Comparison of ENCODE assay signal across 8 cellular contexts in the genomic region with DNA sequence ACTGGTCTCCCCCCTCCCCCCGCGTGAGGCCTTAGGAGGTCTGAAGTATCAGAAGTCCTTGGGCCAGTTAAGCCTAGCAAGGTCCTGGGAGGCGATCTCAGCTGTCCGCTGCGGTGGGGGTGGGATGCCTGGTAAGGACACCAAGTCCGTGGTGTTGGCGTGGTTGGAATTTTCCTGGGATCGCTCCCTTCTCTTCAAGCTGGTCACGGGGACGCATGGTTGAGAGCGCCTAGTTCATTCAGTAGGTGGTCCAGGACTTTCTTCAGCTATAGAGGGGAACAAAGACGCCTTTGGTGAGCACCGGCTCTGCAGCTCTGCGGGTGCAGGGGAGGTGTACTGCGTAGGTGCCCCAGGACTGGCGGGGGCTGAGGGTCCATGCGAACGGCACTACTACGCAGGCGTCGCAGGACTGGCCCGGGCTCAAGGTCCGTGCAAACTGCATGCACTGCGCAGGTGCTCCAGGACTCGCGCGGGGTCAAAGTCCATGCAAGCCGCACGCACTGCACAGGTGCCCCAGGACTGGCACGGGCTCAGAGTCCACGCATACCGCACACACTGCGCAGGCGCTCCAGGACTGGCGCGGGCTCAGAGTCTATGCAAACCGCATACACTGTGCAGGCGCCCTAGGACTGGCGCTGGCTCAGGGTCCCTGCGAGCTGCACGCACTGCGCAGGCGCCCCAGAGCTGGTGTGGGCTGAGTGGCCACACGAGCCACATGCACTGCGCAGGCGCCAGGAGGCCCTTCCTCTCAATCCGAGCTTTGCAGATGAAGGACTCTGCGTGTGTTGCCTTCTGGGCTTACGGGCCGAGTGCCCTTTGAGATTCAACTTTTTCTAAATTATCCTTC. TPM values are rescaled to one million over a fixed set of nuclear protein-coding genes. Genes with fewer than 3 reads are reported as not detected.
A peak's percentile ranks its signal among the peaks of the same experiment; 100 is the strongest.
DNase-seq lines count a peak whose midpoint lies in the region; ATAC-seq and TF ChIP-seq lines count a peak whose summit lies in the region.

No MANE protein-coding gene starts in this region.

- TF ChIP-seq CTCF in activated CD8-positive, alpha-beta T cell treated with anti-CD3 and anti-CD28 coated beads for 36 hours (IDR thresholded peaks at IDR 0.05), result no peak
- no peak for TF ChIP-seq CTCF in hepatocyte (IDR thresholded peaks at IDR 0.05; ENCODE audit: poor library complexity)

- POLR2A ChIA-PET in activated CD8-positive, alpha-beta T cell treated with anti-CD3 and anti-CD28 coated beads for 36 hours (lab: Charles Lee), result interaction anchor here (0.6 to 4.3 kb wide), 6 partner anchors 19 to 202 kb away, joined by 3 to 31 read pairs (median 4); a partner anchor contains a TSS

- no peaks in the 10 kb centered on the region for H3K9me3 ChIP-seq in duodenal mucosa (ENCODE audit: control insufficient read depth in 1 of 2, low read length in 2 of 2)
- no peaks in the 10 kb centered on the region for H3K9me3 ChIP-seq in hepatocyte (ENCODE audit: low read depth)

- intact Hi-C loops in activated CD8-positive, alpha-beta T cell treated with anti-CD3 and anti-CD28 coated beads for 36 hours (cut with micrococcal nuclease), result loop anchor here (5.0 to 10.0 kb wide), 3 partner anchors 38 to 201 kb away; a partner anchor contains a TSS

- ATAC-seq in activated CD8-positive, alpha-beta T cell treated with anti-CD3 and anti-CD28 coated beads for 36 hours, result peak; percentile 66
- no peak for ATAC-seq in HG03045 (IDR thresholded peaks at IDR 0.05; ENCODE audit: unreplicated experiment)

- peaks cover 49% of the 10 kb centered on the region for H3K79me2 ChIP-seq in hepatocyte

- peak overlapping the region; percentile 67 to 78 for H3K9ac ChIP-seq in duodenal mucosa (ENCODE audit: low read depth in 1 of 2, low read length in 2 of 2)

- H3K36me3 Mint-ChIP-seq in activated CD8-positive, alpha-beta T cell treated with anti-CD3 and anti-CD28 coated beads for 36 hours (ENCODE audit: low read depth), result no peaks in the 10 kb centered on the region

- H3K27me3 Mint-ChIP-seq in activated CD8-positive, alpha-beta T cell treated with anti-CD3 and anti-CD28 coated beads for 36 hours, result no peaks in the 10 kb centered on the region

- peak; percentile 88 for DNase-seq in G401 (ENCODE audit: low spot score)
- peak; percentile 41 for DNase-seq in NCI-H2029 treated with DMSO at 0.1 percent for 48 hours (lab: John Stamatoyannopoulos, UW)
- peak; percentile 74 for DNase-seq in activated CD8-positive, alpha-beta T cell treated with anti-CD3 and anti-CD28 coated beads for 36 hours
- peak; percentile 80 for DNase-seq in middle frontal gyrus (ENCODE audit: extremely low spot score, low spot score)
- DNase-seq in stimulated activated CD8-positive, alpha-beta memory T cell treated with anti-CD3 and anti-CD28 coated beads, Interleukin-4, amount 100 ng/mL, for 48 hours, result peak; percentile 80
- DNase-seq in hepatocyte (ENCODE audit: low spot score), result no peak

- H3K27me3 ChIP-seq in duodenal mucosa (ENCODE audit: control insufficient read depth in 1 of 2, insufficient read depth in 2 of 2, low read length in 2 of 2), result no peaks in the 10 kb centered on the region
- no peaks in the 10 kb centered on the region for H3K27me3 ChIP-seq in hepatocyte

- H3K9me2 ChIP-seq in hepatocyte (replicated peaks; ENCODE audit: insufficient read depth), result no peaks in the 10 kb centered on the region

- H2AFZ ChIP-seq in hepatocyte, result no peak overlapping the region

- peak overlapping the region; percentile 63 to 66 for H3K4me3 ChIP-seq in duodenal mucosa (ENCODE audit: low read depth in 1 of 2, low read length in 2 of 2)
- no peak overlapping the region for H3K4me3 ChIP-seq in hepatocyte

- 95% methylated on average over 50 of the region's 50 CpGs for WGBS in hepatocyte (ENCODE audit: low lambda C conversion rate, missing lambda C conversion rate)

- H3K9me3 Mint-ChIP-seq in activated CD8-positive, alpha-beta T cell treated with anti-CD3 and anti-CD28 coated beads for 36 hours, result no peaks in the 10 kb centered on the region

- peaks cover 3% of the 10 kb centered on the region for H4K20me1 ChIP-seq in hepatocyte (ENCODE audit: insufficient read depth, poor library complexity, severe bottlenecking)

- H3K4me1 Mint-ChIP-seq in activated CD8-positive, alpha-beta T cell treated with anti-CD3 and anti-CD28 coated beads for 36 hours (ENCODE audit: low read depth), result peaks cover 43% of the 10 kb centered on the region

- H3K27ac ChIP-seq in duodenal mucosa (ENCODE audit: low read depth, low read length), result peak overlapping the region; percentile 47
- H3K27ac ChIP-seq in hepatocyte, result no peak overlapping the region

- H3K4me3 Mint-ChIP-seq in activated CD8-positive, alpha-beta T cell treated with anti-CD3 and anti-CD28 coated beads for 36 hours, result peak overlapping the region; percentile 66

- CTCF ChIA-PET in activated CD8-positive, alpha-beta T cell treated with anti-CD3 and anti-CD28 coated beads for 36 hours (lab: Charles Lee), result no interaction called here

- no peak overlapping the region for H3K4me2 ChIP-seq in hepatocyte

- H3K36me3 ChIP-seq in duodenal mucosa (ENCODE audit: control insufficient read depth in 1 of 2, insufficient read depth in 2 of 2, low read length in 2 of 2) (no peaks in the 10 kb centered on the region), hepatocyte (replicated peaks; ENCODE audit: insufficient read depth, low read depth) (no peaks in the 10 kb centered on the region)

- H3K27ac Mint-ChIP-seq in activated CD8-positive, alpha-beta T cell treated with anti-CD3 and anti-CD28 coated beads for 36 hours, result peak overlapping the region; percentile 78

- in situ Hi-C loops in G401 (cut with HindIII; ENCODE audit: low sequenced_read_pairs), result no loop called here

- peaks cover 17 to 41% of the 10 kb centered on the region in 2 donors for H3K4me1 ChIP-seq in duodenal mucosa (ENCODE audit: control insufficient read depth in 1 of 2, insufficient read depth in 2 of 2, low read length in 2 of 2)
- peaks cover 6% of the 10 kb centered on the region for H3K4me1 ChIP-seq in hepatocyte (ENCODE audit: insufficient read depth)

RNA-seq across cellular contexts. Expression of a gene that starts 36.6 kb away (rescaled TPM):
- 480 and 489 TPM in 2 replicates for total RNA-seq in G401 (2014; rRNA removed; shearing (Covaris generic))
- 100 to 1,000 TPM; 415 to 416 TPM for total RNA-seq in activated CD8-positive, alpha-beta T cell treated with anti-CD3 and anti-CD28 coated beads for 36 hours
- 256 and 282 TPM in 2 replicates for total RNA-seq in hepatocyte
- polyA plus RNA-seq in hepatocyte, result 371 and 385 TPM in 2 replicates
